1 cellular context compared by ENCODE assay signal in the genomic region with DNA sequence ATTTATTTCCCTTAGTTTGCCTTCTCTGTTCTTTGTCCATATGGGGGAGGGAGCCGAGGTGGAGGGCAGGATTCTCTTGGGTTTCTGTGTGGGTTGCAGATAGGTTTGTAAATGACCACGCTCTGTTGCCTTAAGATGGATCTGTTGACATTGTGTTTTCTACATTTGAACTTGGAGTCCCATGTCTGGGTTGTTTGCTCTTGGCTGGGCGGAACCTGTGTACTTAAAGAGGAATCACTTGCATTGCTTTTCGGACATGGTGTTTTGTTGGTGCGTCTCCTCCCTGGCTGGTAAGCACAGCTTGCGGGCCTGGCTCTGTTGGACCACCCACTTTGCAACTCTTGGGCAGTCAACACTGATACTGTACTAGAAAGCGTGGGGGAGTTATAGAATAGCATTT.
TF ChIP-seq lines count a peak whose summit lies in the region.

No MANE protein-coding gene starts in this region.

TF ChIP-seq in H1, 55 proteins besides CTCF, POLR2A, EP300 and RAD21:
- TF ChIP-seq RBBP5 (IDR thresholded peaks at IDR 0.05; ENCODE audit: borderline replicate concordance, low read depth, low read length): 0 out of 2 replicates have a peak, but pooled peaks have one; percentile 23
- no peak for TF ChIP-seq SUZ12 (IDR thresholded peaks at IDR 0.05; ENCODE audit: low read length)
